In genomic region chr5:77957516-77957915, GRCh38 we compare ENCODE assay signal across 21 cellular contexts.
DNase-seq lines count a peak whose midpoint lies in the region; ATAC-seq and TF ChIP-seq lines count a peak whose summit lies in the region.
"Had no signal": no experiment of that assay in that cellular context is flagged by ENCODE, and none has a peak within 500 bp of the region (broad histone marks: within the 10 kb centered on the region; RNA-seq: fewer than 3 reads in every experiment).

No MANE protein-coding gene starts in this region.

- no peak overlapping the region for H3K14ac ChIP-seq in trophoblast cell (ENCODE audit: low read length)

- no peak overlapping the region for H2BK5ac ChIP-seq in trophoblast cell (ENCODE audit: low read depth, low read length, poor library complexity)

- H3K9me3 ChIP-seq in iPS-15b (ENCODE audit: control insufficient read depth, insufficient read depth, low read length) (no peaks in the 10 kb centered on the region), trophoblast cell (ENCODE audit: insufficient read depth, low read depth, low read length) (no peaks in the 10 kb centered on the region)
- H3K9me3 ChIP-seq: mucosa of descending colon had no signal

- peak overlapping the region; percentile 64 for H3K4me3 Mint-ChIP-seq in WTC11
- H3K4me3 Mint-ChIP-seq: activated CD4-positive, alpha-beta memory T cell treated with anti-CD3 and anti-CD28 coated beads, Interleukin-2, amount 10 ng/mL, durations not matched to agents 7 days and 5 days; activated naive CD4-positive, alpha-beta T cell treated with anti-CD3 and anti-CD28 coated beads, Interleukin-2, amount 10 ng/mL, durations not matched to agents 7 days and 5 days; CD8-positive, alpha-beta memory T cell had no signal

- H3K27ac Mint-ChIP-seq in WTC11: no peak overlapping the region
- H3K27ac Mint-ChIP-seq: activated CD4-positive, alpha-beta memory T cell treated with anti-CD3 and anti-CD28 coated beads, Interleukin-2, amount 10 ng/mL, durations not matched to agents 7 days and 5 days; activated naive CD4-positive, alpha-beta T cell treated with anti-CD3 and anti-CD28 coated beads, Interleukin-2, amount 10 ng/mL, durations not matched to agents 7 days and 5 days; CD8-positive, alpha-beta memory T cell had no signal

- H3K27ac ChIP-seq in trophoblast cell (ENCODE audit: low read depth, low read length): no peak overlapping the region

- no peak overlapping the region for H2AK5ac ChIP-seq in trophoblast cell (ENCODE audit: low read length)

- H3K36me3 ChIP-seq in H7 (replicated peaks; ENCODE audit: control insufficient read depth, insufficient read depth, low read length) (no peaks in the 10 kb centered on the region), iPS-15b (ENCODE audit: control insufficient read depth, insufficient read depth, low read length) (no peaks in the 10 kb centered on the region), trophoblast cell (ENCODE audit: control insufficient read depth in 1 of 2, insufficient read depth in 2 of 2, low read length in 2 of 2) (no peaks in the 10 kb centered on the region)

- H3K79me2 ChIP-seq in trophoblast cell (ENCODE audit: control insufficient read depth, insufficient read depth, low read length, poor library complexity): no peaks in the 10 kb centered on the region

- H3K18ac ChIP-seq in trophoblast cell (ENCODE audit: low read length): no peak overlapping the region

- peak; percentile 69 for ATAC-seq in WTC11
- no peak for ATAC-seq in GM19452 (IDR thresholded peaks at IDR 0.05; ENCODE audit: unreplicated experiment)
- ATAC-seq: left lobe of liver, mucosa of descending colon had no signal

- H4K12ac ChIP-seq in trophoblast cell (ENCODE audit: low read depth, low read length): no peak overlapping the region

- peak overlapping the region; percentile 62 for H3K4me2 ChIP-seq in trophoblast cell (ENCODE audit: low read length)

- H2AFZ ChIP-seq in trophoblast cell (ENCODE audit: insufficient read depth, low read length, poor library complexity): peak overlapping the region; percentile 6

- no peak for TF ChIP-seq CTCF in WTC11 (IDR thresholded peaks at IDR 0.05)

- CTCF ChIA-PET in WTC11 (lab: Charles Lee): interaction anchor here (0.9 to 1.2 kb wide), 4 partner anchors 90 to 397 kb away, joined by 3 read pairs; no protein-coding TSS in a partner anchor

- no peak overlapping the region for H3K4ac ChIP-seq in trophoblast cell (ENCODE audit: low read depth, low read length)

- no CpG with 5 or more reads among the region's 20 CpGs for WGBS in trophoblast cell (ENCODE audit: extremely low coverage, insufficient coverage, insufficient read length)

- H3K27me3 ChIP-seq in H7 (ENCODE audit: control insufficient read depth, insufficient read depth, low read length) (peaks cover 47% of the 10 kb centered on the region), iPS-15b (ENCODE audit: control insufficient read depth, insufficient read depth, low read length) (peaks cover 82% of the 10 kb centered on the region), trophoblast cell (ENCODE audit: insufficient read depth, low read length) (peaks cover 15% of the 10 kb centered on the region)

- H3K23ac ChIP-seq in trophoblast cell (ENCODE audit: low read length): peak overlapping the region; percentile 69

- H3K9ac ChIP-seq in iPS-15b (ENCODE audit: low read depth, low read length) (no peak overlapping the region), trophoblast cell (ENCODE audit: low read length) (no peak overlapping the region)

- POLR2A ChIA-PET in WTC11 (lab: Charles Lee): no interaction called here

- H4K8ac ChIP-seq in trophoblast cell (ENCODE audit: low read depth, low read length): no peak overlapping the region

- H4K91ac ChIP-seq in trophoblast cell (ENCODE audit: low read depth, low read length): no peak overlapping the region

- DNase-seq in H7 (peak; percentile 68), WTC11 (ENCODE audit: low spot score) (peak; percentile 59), trophoblast cell (no peak), NCI-H2081 (lab: John Stamatoyannopoulos, UW) (no peak), NCI-H2196 (lab: John Stamatoyannopoulos, UW; ENCODE audit: unreplicated experiment) (no peak)
- DNase-seq: activated CD4-positive, alpha-beta memory T cell treated with anti-CD3 and anti-CD28 coated beads, Interleukin-2, amount 10 ng/mL, durations not matched to agents 7 days and 5 days; activated naive CD4-positive, alpha-beta T cell treated with anti-CD3 and anti-CD28 coated beads, Interleukin-2, amount 10 ng/mL, durations not matched to agents 7 days and 5 days; activated T-cell treated with anti-CD3 and anti-CD28 coated beads, Interleukin-2, amount 50 U/mL, for 1 hour; aorta; CD8-positive, alpha-beta memory T cell; DMS79 treated with DMSO at 0.1 percent for 48 hours; hippocampal formation; mucosa of descending colon; NCI-H1092 treated with DMSO at 0.1 percent for 48 hours; NCI-H2081 treated with DMSO at 0.1 percent for 48 hours; SIG-M5; stimulated activated CD4-positive, alpha-beta T cell treated with anti-CD3 and anti-CD28 coated beads, Interleukin-15, amount 100 ng/mL, for 24 hours; T-helper 2 cell had no signal

- H3K9me3 Mint-ChIP-seq in WTC11: no peaks in the 10 kb centered on the region
- H3K9me3 Mint-ChIP-seq: activated CD4-positive, alpha-beta memory T cell treated with anti-CD3 and anti-CD28 coated beads, Interleukin-2, amount 10 ng/mL, durations not matched to agents 7 days and 5 days; activated naive CD4-positive, alpha-beta T cell treated with anti-CD3 and anti-CD28 coated beads, Interleukin-2, amount 10 ng/mL, durations not matched to agents 7 days and 5 days; CD8-positive, alpha-beta memory T cell had no signal

- H3K4me3 ChIP-seq in H7 (ENCODE audit: insufficient read depth, low read depth, low read length) (peak overlapping the region; percentile 17; the same call in 1 of the 2 replicates), iPS-15b (ENCODE audit: low read depth, low read length) (peak overlapping the region; percentile 40), trophoblast cell (ENCODE audit: low read depth, low read length) (peak overlapping the region; percentile 20)
- H3K4me3 ChIP-seq: mucosa of descending colon had no signal

- H3K79me1 ChIP-seq in trophoblast cell (ENCODE audit: low read length): no peaks in the 10 kb centered on the region

- H3K27me3 Mint-ChIP-seq in WTC11 (ENCODE audit: low read depth): peaks cover 87% of the 10 kb centered on the region

- H2BK120ac ChIP-seq in trophoblast cell (ENCODE audit: insufficient read depth, low read length, poor library complexity): no peak overlapping the region

- H3K36me3 Mint-ChIP-seq in WTC11: no peaks in the 10 kb centered on the region
- H3K36me3 Mint-ChIP-seq: CD8-positive, alpha-beta memory T cell had no signal

- H3K4me1 ChIP-seq in iPS-15b (ENCODE audit: control insufficient read depth, insufficient read depth, low read length): peaks cover 22% of the 10 kb centered on the region
- peaks cover 2 to 7% of the 10 kb centered on the region in 2 experiments for H3K4me1 ChIP-seq in trophoblast cell (ENCODE audit: control insufficient read depth in 1 of 2, insufficient read depth in 2 of 2, low read length in 2 of 2)

- H2BK12ac ChIP-seq in trophoblast cell (ENCODE audit: low read length): no peak overlapping the region

- peaks cover 32% of the 10 kb centered on the region for H3K4me1 Mint-ChIP-seq in WTC11

TF ChIP-seq in WTC11, 78 proteins besides CTCF, POLR2A, EP300 and RAD21:
- TF ChIP-seq ZNF138 (CRISPR knock-in tag; conservative IDR thresholded peaks at IDR 0.05) (no peak), CREM (CRISPR knock-in tag; IDR thresholded peaks at IDR 0.05) (0 out of 2 replicates have a peak, but pooled peaks have one; percentile 12)

Comparison
In these comparisons a context has a peak if more than half of its experiments do, and no peak if none do; other contexts are left out.
1. DNase-seq: peak in H7 (single experiment) and WTC11 (single experiment); none in trophoblast cell (0 of 2), NCI-H2081 (0 of 2) and NCI-H2196 (single experiment).
2. Peak in every context shown above with its lines, with median percentiles within 50 percentile points of each other: H3K4me3 ChIP-seq.